1 cellular context compared by ENCODE assay signal in genomic region chr12:103109861-103110260, GRCh38.
TF ChIP-seq lines count a peak whose summit lies in the region.

No MANE protein-coding gene starts in this region.

TF ChIP-seq in HEK293, 187 proteins besides CTCF, POLR2A, EP300 and RAD21 (continued from another document):
- no peak for TF ChIP-seq ZNF518A (tag by site-specific recombination; conservative IDR thresholded peaks at IDR 0.05; ENCODE audit: low read depth)
